ENCODE assay signal across 14 cellular contexts in the genomic region with DNA sequence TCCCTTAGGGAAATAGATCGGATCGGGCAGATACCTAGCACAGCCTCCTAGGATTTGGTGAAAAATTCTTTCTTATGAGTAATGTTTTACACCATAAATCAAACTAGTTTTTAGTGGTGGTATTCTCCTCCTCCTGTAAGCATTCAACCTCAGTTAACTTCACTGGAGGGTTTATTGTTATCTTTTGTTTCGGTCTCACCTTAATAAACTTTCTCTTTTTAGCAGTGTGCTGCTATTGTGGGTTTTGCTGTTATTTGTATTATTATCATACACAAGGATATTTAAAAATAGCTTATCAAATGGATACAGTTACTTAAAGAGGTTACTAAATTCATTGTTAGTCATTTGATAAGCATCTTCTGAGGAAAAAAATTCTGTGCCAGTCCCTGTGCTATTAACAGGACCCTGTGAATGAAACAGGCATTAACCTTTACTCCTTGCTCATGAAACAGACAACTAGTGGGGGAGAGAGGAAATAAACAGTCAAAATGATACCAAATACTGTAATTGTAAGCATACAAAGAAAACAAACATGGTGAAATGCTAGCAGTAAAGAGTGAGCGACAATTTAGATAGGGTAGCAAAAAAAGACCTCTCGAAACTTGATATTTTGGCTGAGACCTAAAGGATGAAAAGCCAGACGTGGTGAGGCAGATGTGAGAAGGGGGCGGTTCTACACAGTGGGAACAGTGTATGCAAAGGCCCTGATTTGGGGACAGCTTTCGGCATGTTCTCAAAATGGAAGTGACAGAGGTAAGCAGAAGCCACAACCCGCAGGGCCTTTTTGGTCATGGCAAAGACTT.
DNase-seq lines count a peak whose midpoint lies in the region; ATAC-seq and TF ChIP-seq lines count a peak whose summit lies in the region.
"Had no signal": no experiment of that assay in that cellular context is flagged by ENCODE, and none has a peak within 500 bp of the region (broad histone marks: within the 10 kb centered on the region; RNA-seq: fewer than 3 reads in every experiment).

No MANE protein-coding gene starts in this region.

- in situ Hi-C loops in brain microvascular endothelial cell (cut with HindIII; ENCODE audit: low pct_ligation_motif_present, low sequenced_read_pairs): no loop called here

- H3K4me3 ChIP-seq in brain microvascular endothelial cell (ENCODE audit: low read depth, low read length): no peak overlapping the region
- H3K4me3 ChIP-seq: lung had no signal

- DNase-seq in NCI-H748 (lab: John Stamatoyannopoulos, UW; ENCODE audit: unreplicated experiment) (peak; percentile 46), brain microvascular endothelial cell (no peak), GM10266 (ENCODE audit: extremely low spot score) (no peak), cerebellar nuclear complex (lab: John Stamatoyannopoulos, UW) (no peak), NCI-H1436 (lab: John Stamatoyannopoulos, UW) (no peak)
- DNase-seq: activated CD4-positive, alpha-beta T cell treated with anti-CD3 and anti-CD28 coated beads, Interleukin-2, amount 10 ng/mL, durations not matched to agents 7 days and 5 days; CD8-positive, alpha-beta memory T cell; head of caudate nucleus; SK-N-SH; trophoblast cell had no signal

- peak; percentile 95 for ATAC-seq in GM18520 (IDR thresholded peaks at IDR 0.05; ENCODE audit: unreplicated experiment)
- peak; percentile 95 for ATAC-seq in GM21390 (IDR thresholded peaks at IDR 0.05; ENCODE audit: unreplicated experiment)
- ATAC-seq in HG03025 (IDR thresholded peaks at IDR 0.05; ENCODE audit: low FRiP score, unreplicated experiment): peak; percentile 96

- H3K27me3 ChIP-seq in brain microvascular endothelial cell (replicated peaks): no peaks in the 10 kb centered on the region

- H3K36me3 ChIP-seq in brain microvascular endothelial cell (replicated peaks): no peaks in the 10 kb centered on the region

- TF ChIP-seq CTCF in brain microvascular endothelial cell (IDR thresholded peaks at IDR 0.05; ENCODE audit: low read depth, low read length, missing control alignments) (no peak), GM10266 (IDR thresholded peaks at IDR 0.05; ENCODE audit: control insufficient read depth, insufficient read depth, low read depth, missing control alignments) (no peak)

- no peak overlapping the region for H3K27ac ChIP-seq in brain microvascular endothelial cell
